8 cellular contexts compared by ENCODE assay signal in genomic region chr2:219522111-219523030, GRCh38. TPM values are rescaled to one million over a fixed set of nuclear protein-coding genes. Genes with fewer than 3 reads are reported as not detected.
DNase-seq lines count a peak whose midpoint lies in the region; ATAC-seq, FAIRE-seq and TF ChIP-seq lines count a peak whose summit lies in the region.

No MANE protein-coding gene starts in this region.

- DNase-seq in D721Med (ENCODE audit: insufficient read length, low spot score) (peak; percentile 78), NCI-H526 treated with DMSO at 0.1 percent for 48 hours (lab: John Stamatoyannopoulos, UW) (peak; percentile 62), osteocyte (ENCODE audit: extremely low spot score, unreplicated experiment) (no peak), GM13977 (ENCODE audit: low spot score) (no peak), G401 (ENCODE audit: low spot score) (no peak)

- ATAC-seq in esophagus mucosa = peak; percentile 66
- no peak for ATAC-seq in GM21529 (IDR thresholded peaks at IDR 0.05; ENCODE audit: unreplicated experiment)
- no peak for ATAC-seq in GM21367 (IDR thresholded peaks at IDR 0.05; ENCODE audit: unreplicated experiment)

- H3K27ac Mint-ChIP-seq in osteocyte (ENCODE audit: unreplicated experiment) = peak overlapping the region; percentile 6

- H3K36me3 Mint-ChIP-seq in osteocyte (ENCODE audit: unreplicated experiment) = no peaks in the 10 kb centered on the region

- H3K4me1 Mint-ChIP-seq in osteocyte (ENCODE audit: unreplicated experiment) = peaks cover 15% of the 10 kb centered on the region

- peak; percentile 44 for FAIRE-seq in D721Med (lab: Jason Lieb, UNC)

- no peak for TF ChIP-seq CTCF in D721Med (IDR thresholded peaks at IDR 0.05; ENCODE audit: insufficient read depth, missing control alignments)
- TF ChIP-seq CTCF in osteocyte (IDR thresholded peaks at IDR 0.05) = no peak
- no peak for TF ChIP-seq CTCF in GM13977 (IDR thresholded peaks at IDR 0.05; ENCODE audit: extremely low read depth, insufficient read depth, missing control alignments)

- H3K4me3 Mint-ChIP-seq in osteocyte (ENCODE audit: unreplicated experiment) = peak overlapping the region; percentile 41

- no peaks in the 10 kb centered on the region for H3K9me3 Mint-ChIP-seq in osteocyte (ENCODE audit: unreplicated experiment)

- H3K27me3 Mint-ChIP-seq in osteocyte (ENCODE audit: unreplicated experiment) = peaks cover 22% of the 10 kb centered on the region

- in situ Hi-C loops in GM13977 (cut with MboI; ENCODE audit: low pct_unique_long_range_greater_than_20kb, low sequenced_read_pairs, unreplicated experiment) (no loop called here), G401 (cut with HindIII; ENCODE audit: low sequenced_read_pairs) (no loop called here)

RNA-seq across cellular contexts. Expression of gene ASIC4, which starts 8.1 kb away (rescaled TPM):
- total RNA-seq in esophagus mucosa = not detected
- 0.11 and 0.13 TPM in 2 replicates for total RNA-seq in osteocyte
- total RNA-seq in G401 (2014; rRNA removed; shearing (Covaris generic)) = 0.25 TPM in 1 of 2 replicates, not detected in the other

RNA-seq across cellular contexts. Expression of gene CHPF, which starts 21.2 kb away (rescaled TPM):
- total RNA-seq in esophagus mucosa (27.1 TPM), osteocyte (144 and 151 TPM in 2 replicates)
- 87.3 and 89.2 TPM in 2 replicates for total RNA-seq in G401 (2014; rRNA removed; shearing (Covaris generic))

RNA-seq across cellular contexts. Expression of gene TMEM198, which starts 21.5 kb away (rescaled TPM):
- 1.2 TPM for total RNA-seq in esophagus mucosa
- 5.3 and 6.7 TPM in 2 replicates for total RNA-seq in osteocyte
- total RNA-seq in G401 (2014; rRNA removed; shearing (Covaris generic)) = 9.0 and 11.1 TPM in 2 replicates

RNA-seq across cellular contexts. Expression of gene GMPPA, which starts 23.7 kb away (rescaled TPM):
- total RNA-seq in esophagus mucosa = 19.9 TPM
- total RNA-seq in osteocyte = 41.4 and 42.5 TPM in 2 replicates
- total RNA-seq in G401 (2014; rRNA removed; shearing (Covaris generic)) = 60.6 and 62.3 TPM in 2 replicates

RNA-seq across cellular contexts. Expression of gene OBSL1, which starts 49.0 kb away (rescaled TPM):
- total RNA-seq in esophagus mucosa (13.0 TPM), osteocyte (168 and 174 TPM in 2 replicates)
- 106 and 117 TPM in 2 replicates for total RNA-seq in G401 (2014; rRNA removed; shearing (Covaris generic))

Comparison
In these comparisons a context has a peak if more than half of its experiments do, and no peak if none do; other contexts are left out.
1. DNase-seq: peak in D721Med (single experiment) and NCI-H526 treated with DMSO at 0.1 percent for 48 hours (single experiment); none in osteocyte (single experiment), GM13977 (single experiment) and G401 (single experiment).